Comparison of ENCODE assay signal across 11 cellular contexts in the genomic region with DNA sequence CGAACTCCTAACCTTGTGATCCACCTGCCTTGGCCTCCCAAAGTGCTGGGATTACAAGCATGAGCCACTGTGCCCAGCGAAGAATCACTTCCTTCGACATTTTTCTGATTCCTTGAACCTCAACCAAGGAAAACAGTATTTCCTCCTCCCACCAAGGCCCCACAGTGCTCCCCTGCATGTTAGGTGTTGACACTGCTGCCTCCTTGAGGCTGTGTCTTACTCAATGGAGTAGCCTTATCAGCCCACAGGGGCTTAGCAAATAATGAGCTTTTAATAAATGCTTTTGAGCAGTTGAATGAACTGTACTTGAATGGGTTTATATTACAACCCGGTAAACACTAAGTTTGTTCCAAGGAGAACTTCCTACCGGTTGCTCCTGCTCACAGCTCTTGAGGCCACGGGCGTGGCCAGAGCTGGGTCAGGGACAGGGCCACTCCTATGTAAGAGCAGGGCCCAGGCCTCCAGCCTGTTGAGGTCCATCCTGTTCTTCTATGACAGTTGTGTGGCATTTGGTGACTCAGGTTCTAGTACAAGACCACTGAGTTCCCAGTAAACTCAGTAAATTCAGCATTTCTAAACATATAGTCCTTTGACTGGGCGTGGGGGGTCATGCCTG. TPM values are rescaled to one million over a fixed set of nuclear protein-coding genes. Genes with fewer than 3 reads are reported as not detected.
DNase-seq lines count a peak whose midpoint lies in the region; ATAC-seq and TF ChIP-seq lines count a peak whose summit lies in the region.
"Had no signal": no experiment of that assay in that cellular context is flagged by ENCODE, and none has a peak within 500 bp of the region (broad histone marks: within the 10 kb centered on the region; RNA-seq: fewer than 3 reads in every experiment).

No MANE protein-coding gene starts in this region.

- H3K27me3 ChIP-seq in Karpas-422 (ENCODE audit: low read length) (no peaks in the 10 kb centered on the region), lower lobe of right lung (ENCODE audit: low read depth) (no peaks in the 10 kb centered on the region), hepatocyte (no peaks in the 10 kb centered on the region)

- H3K27ac ChIP-seq in Karpas-422 (ENCODE audit: low read length) (no peak overlapping the region), lower lobe of right lung (peak overlapping the region; percentile 59), hepatocyte (no peak overlapping the region)

- H3K36me3 ChIP-seq in Karpas-422 (ENCODE audit: insufficient read depth, low read length), result no peaks in the 10 kb centered on the region
- no peaks in the 10 kb centered on the region for H3K36me3 ChIP-seq in lower lobe of right lung
- no peaks in the 10 kb centered on the region for H3K36me3 ChIP-seq in hepatocyte (replicated peaks; ENCODE audit: insufficient read depth, low read depth)

- H3K4me2 ChIP-seq in Karpas-422 (ENCODE audit: low read depth, low read length, poor library complexity, severe bottlenecking) (no peak overlapping the region), hepatocyte (no peak overlapping the region)

- TF ChIP-seq CTCF in astrocyte of the spinal cord (IDR thresholded peaks at IDR 0.05; ENCODE audit: low read depth, low read length), result peak; percentile 37
- TF ChIP-seq CTCF in lower lobe of right lung (IDR thresholded peaks at IDR 0.05), result peak; percentile 15
- TF ChIP-seq CTCF in hepatocyte (IDR thresholded peaks at IDR 0.05; ENCODE audit: poor library complexity), result no peak

- WGBS in hepatocyte (ENCODE audit: low lambda C conversion rate, missing lambda C conversion rate), result 81% methylated on average over 8 of the region's 8 CpGs

- in situ Hi-C loops in astrocyte of the spinal cord (cut with HindIII; ENCODE audit: low sequenced_read_pairs), result no loop called here

- ATAC-seq in lower lobe of right lung (peak; percentile 94 to 95), GM18519 (IDR thresholded peaks at IDR 0.05; ENCODE audit: low FRiP score, unreplicated experiment) (no peak), HG03571 (IDR thresholded peaks at IDR 0.05; ENCODE audit: unreplicated experiment) (no peak)

- DNase-seq in EH (ENCODE audit: low read depth) (peak; percentile 54), Karpas-422 (peak; percentile 52), astrocyte of the spinal cord (ENCODE audit: low read depth, low spot score) (peak; percentile 65), lower lobe of right lung (peak; percentile 88), NCI-H524 treated with DMSO at 0.1 percent for 48 hours (lab: John Stamatoyannopoulos, UW) (no peak), hepatocyte (ENCODE audit: low spot score) (no peak)
- DNase-seq: immature natural killer cell; NCI-H2227 treated with DMSO at 0.1 percent for 48 hours; stimulated activated CD4-positive, alpha-beta T cell treated with anti-CD3 and anti-CD28 coated beads, Interleukin-4, amount 100 ng/mL, for 1 hour had no signal

- H3K9me2 ChIP-seq in Karpas-422 (replicated peaks; ENCODE audit: insufficient read depth, low read length) (no peaks in the 10 kb centered on the region), hepatocyte (replicated peaks; ENCODE audit: insufficient read depth) (no peaks in the 10 kb centered on the region)

- H2AFZ ChIP-seq in Karpas-422 (ENCODE audit: low read length) (no peak overlapping the region), hepatocyte (no peak overlapping the region)

- H3K4me1 ChIP-seq in Karpas-422 (ENCODE audit: low read length) (peaks cover 13% of the 10 kb centered on the region), lower lobe of right lung (peaks cover 35% of the 10 kb centered on the region), hepatocyte (ENCODE audit: insufficient read depth) (no peaks in the 10 kb centered on the region)

- no peak overlapping the region for H3K4me3 ChIP-seq in Karpas-422 (ENCODE audit: low read length)
- no peak overlapping the region for H3K4me3 ChIP-seq in astrocyte of the spinal cord (ENCODE audit: low read depth, low read length)
- no peak overlapping the region for H3K4me3 ChIP-seq in lower lobe of right lung
- H3K4me3 ChIP-seq in hepatocyte, result no peak overlapping the region

- intact Hi-C loops in lower lobe of right lung (cut with DNase I), result no loop called here

- H4K20me1 ChIP-seq in Karpas-422 (ENCODE audit: insufficient read depth, low read depth, low read length), result no peaks in the 10 kb centered on the region
- H4K20me1 ChIP-seq in hepatocyte (ENCODE audit: insufficient read depth, poor library complexity, severe bottlenecking), result no peaks in the 10 kb centered on the region

- H3K79me2 ChIP-seq in Karpas-422 (ENCODE audit: low read length), result no peaks in the 10 kb centered on the region
- H3K79me2 ChIP-seq in hepatocyte, result no peaks in the 10 kb centered on the region

- H3K9me3 ChIP-seq in Karpas-422 (ENCODE audit: low read length) (no peaks in the 10 kb centered on the region), lower lobe of right lung (no peaks in the 10 kb centered on the region), hepatocyte (ENCODE audit: low read depth) (no peaks in the 10 kb centered on the region)

- no peak overlapping the region for H3K9ac ChIP-seq in Karpas-422 (ENCODE audit: low read length)

RNA-seq across cellular contexts. Expression of gene TUBA1A, which starts 36.8 kb away (rescaled TPM):
- total RNA-seq in Karpas-422 (2014; rRNA removed; shearing (Covaris generic); ENCODE audit: low replicate concordance), result 126 and 139 TPM in 2 replicates
- total RNA-seq in lower lobe of right lung (120 TPM), hepatocyte (358 and 379 TPM in 2 replicates)
- polyA plus RNA-seq in hepatocyte, result 333 and 338 TPM in 2 replicates

RNA-seq across cellular contexts. Expression of gene TUBA1C, which starts 39.2 kb away (rescaled TPM):
- 90.0 and 132 TPM in 2 replicates for total RNA-seq in Karpas-422 (2014; rRNA removed; shearing (Covaris generic); ENCODE audit: low replicate concordance)
- total RNA-seq in lower lobe of right lung (96.0 TPM), hepatocyte (422 and 528 TPM in 2 replicates)
- 198 and 252 TPM in 2 replicates for polyA plus RNA-seq in hepatocyte

Comparison
In these comparisons a context has a peak if more than half of its experiments do, and no peak if none do; other contexts are left out.
1. DNase-seq: peak in EH (single experiment), Karpas-422 (single experiment), astrocyte of the spinal cord (single experiment) and lower lobe of right lung (single experiment); none in NCI-H524 treated with DMSO at 0.1 percent for 48 hours (single experiment) and hepatocyte (single experiment).
2. ATAC-seq: peak in lower lobe of right lung (2 of 2); none in GM18519 (single experiment) and HG03571 (single experiment).